ENCODE assay signal across 16 cellular contexts in the genomic region with DNA sequence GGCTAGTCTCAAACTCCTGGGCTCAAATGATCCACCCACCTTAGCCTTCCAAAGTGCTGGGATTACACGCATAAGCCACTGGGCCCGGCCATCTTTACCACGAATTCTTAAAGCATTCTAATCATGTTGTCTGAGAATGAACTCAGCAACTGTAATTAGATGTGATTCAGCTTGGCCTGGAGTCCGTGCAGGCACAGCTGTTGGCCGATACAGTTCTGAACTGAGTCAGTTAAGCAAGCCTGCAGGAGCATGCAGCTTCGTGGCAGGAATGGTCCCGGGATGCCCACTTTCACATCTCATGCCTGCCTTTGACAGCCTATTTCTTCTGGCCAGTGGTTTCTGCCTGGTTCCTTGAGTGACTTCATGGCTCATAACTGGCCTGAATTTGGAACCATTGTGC.
DNase-seq lines count a peak whose midpoint lies in the region; ATAC-seq and TF ChIP-seq lines count a peak whose summit lies in the region.
"Had no signal": no experiment of that assay in that cellular context is flagged by ENCODE, and none has a peak within 500 bp of the region (broad histone marks: within the 10 kb centered on the region; RNA-seq: fewer than 3 reads in every experiment).

No MANE protein-coding gene starts in this region.

- ATAC-seq in T-helper 17 cell (no peak), foreskin keratinocyte (peak; percentile 59), thoracic aorta (ENCODE audit: insufficient number of reproducible peaks, low FRiP score, low read depth) (no peak), HG03521 (IDR thresholded peaks at IDR 0.05; ENCODE audit: unreplicated experiment) (no peak), HG02884 (IDR thresholded peaks at IDR 0.05; ENCODE audit: unreplicated experiment) (no peak)
- ATAC-seq: activated naive CD8-positive, alpha-beta T cell treated with anti-CD3 and anti-CD28 coated beads, Interleukin-2, amount 50 U/mL, for 24 hours; natural killer cell treated with Interleukin-12 subunit alpha and Interleukin-12 subunit beta and Interleukin-15 and Interleukin-18, amount 100 ng/mL, for 72 hours; sciatic nerve had no signal

- DNase-seq in GM04504 (ENCODE audit: low read depth): peak; percentile 61
- DNase-seq in T-helper 17 cell: no peak
- peak; percentile 53 to 82 for DNase-seq in foreskin keratinocyte
- DNase-seq in thoracic aorta (ENCODE audit: low spot score): no peak
- DNase-seq in NCI-H748 treated with DMSO at 0.1 percent for 48 hours (lab: John Stamatoyannopoulos, UW): no peak
- DNase-seq: activated CD4-positive, CD25-positive, alpha-beta regulatory T cell; activated naive CD8-positive, alpha-beta T cell treated with anti-CD3 and anti-CD28 coated beads, Interleukin-2, amount 50 U/mL, for 24 hours; activated T-cell treated with anti-CD3 and anti-CD28 coated beads, Interleukin-2, amount 50 U/mL, for 1 hour; glutamatergic neuron; KG1; NCI-H2029 treated with DMSO at 0.1 percent for 48 hours; substantia nigra had no signal

- peaks cover 6% of the 10 kb centered on the region for H3K4me1 Mint-ChIP-seq in T-helper 17 cell
- H3K4me1 Mint-ChIP-seq: activated naive CD8-positive, alpha-beta T cell treated with anti-CD3 and anti-CD28 coated beads, Interleukin-2, amount 50 U/mL, for 24 hours had no signal

- no peak for TF ChIP-seq CTCF in foreskin keratinocyte (conservative IDR thresholded peaks at IDR 0.05)
- no peak for TF ChIP-seq CTCF in thoracic aorta (IDR thresholded peaks at IDR 0.05)

- no peaks in the 10 kb centered on the region for H3K27me3 Mint-ChIP-seq in T-helper 17 cell
- H3K27me3 Mint-ChIP-seq: activated naive CD8-positive, alpha-beta T cell treated with anti-CD3 and anti-CD28 coated beads, Interleukin-2, amount 50 U/mL, for 24 hours; natural killer cell treated with Interleukin-12 subunit alpha and Interleukin-12 subunit beta and Interleukin-15 and Interleukin-18, amount 100 ng/mL, for 72 hours had no signal

- H3K4me3 Mint-ChIP-seq in T-helper 17 cell: no peak overlapping the region
- H3K4me3 Mint-ChIP-seq: activated naive CD8-positive, alpha-beta T cell treated with anti-CD3 and anti-CD28 coated beads, Interleukin-2, amount 50 U/mL, for 24 hours; natural killer cell treated with Interleukin-12 subunit alpha and Interleukin-12 subunit beta and Interleukin-15 and Interleukin-18, amount 100 ng/mL, for 72 hours had no signal

- H3K9me3 ChIP-seq in T-helper 17 cell (ENCODE audit: control insufficient read depth, low read length, poor library complexity, severe bottlenecking) (no peaks in the 10 kb centered on the region), thoracic aorta (no peaks in the 10 kb centered on the region)

- peak overlapping the region; percentile 32 for H3K27ac Mint-ChIP-seq in T-helper 17 cell
- H3K27ac Mint-ChIP-seq: activated naive CD8-positive, alpha-beta T cell treated with anti-CD3 and anti-CD28 coated beads, Interleukin-2, amount 50 U/mL, for 24 hours; natural killer cell treated with Interleukin-12 subunit alpha and Interleukin-12 subunit beta and Interleukin-15 and Interleukin-18, amount 100 ng/mL, for 72 hours had no signal

- no peaks in the 10 kb centered on the region for H3K4me1 ChIP-seq in foreskin keratinocyte
- peaks cover 0 to 53% of the 10 kb centered on the region in 2 donors for H3K4me1 ChIP-seq in thoracic aorta (ENCODE audit: control insufficient read depth in 1 of 2, low read depth in 2 of 2)

- no peak overlapping the region for H3K27ac ChIP-seq in foreskin keratinocyte
- peak overlapping the region; percentile 17 to 56 for H3K27ac ChIP-seq in thoracic aorta

- no peak overlapping the region for H3K4me3 ChIP-seq in thoracic aorta

- peaks cover 20% of the 10 kb centered on the region for H3K36me3 ChIP-seq in thoracic aorta

- H3K36me3 Mint-ChIP-seq in T-helper 17 cell (ENCODE audit: low read depth): peaks cover 16% of the 10 kb centered on the region

- H3K27me3 ChIP-seq in foreskin keratinocyte (no peaks in the 10 kb centered on the region), thoracic aorta (replicated peaks; ENCODE audit: insufficient read depth) (no peaks in the 10 kb centered on the region)

Comparison
In these comparisons a context has a peak if more than half of its experiments do, and no peak if none do; other contexts are left out.
1. DNase-seq: peak in GM04504 (single experiment) and foreskin keratinocyte (2 of 2); none in T-helper 17 cell (0 of 3), thoracic aorta (single experiment) and NCI-H748 treated with DMSO at 0.1 percent for 48 hours (single experiment).